In the genomic region with DNA sequence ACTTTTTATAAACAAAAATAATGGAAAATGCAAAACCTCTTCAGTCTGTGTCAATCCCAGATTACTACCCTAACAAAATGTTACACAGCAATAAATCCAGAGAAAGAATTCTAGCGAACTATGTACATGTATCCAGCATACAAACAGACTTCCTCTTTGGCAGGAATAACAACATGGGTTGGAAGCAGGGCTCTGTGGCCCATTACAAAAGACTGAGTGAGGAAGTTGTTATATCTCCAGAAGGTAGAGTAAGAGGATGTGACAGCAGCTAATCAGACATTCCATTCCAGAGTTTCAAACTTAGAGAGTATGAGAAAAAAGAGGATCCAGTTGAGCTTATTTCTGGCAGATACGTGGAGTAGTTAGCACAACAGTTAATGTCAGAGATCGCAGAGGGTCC, we compare ENCODE assay signal across 18 cellular contexts.
"Had no signal": no experiment of that assay in that cellular context is flagged by ENCODE, and none has a peak within 500 bp of the region (broad histone marks: within the 10 kb centered on the region; RNA-seq: fewer than 3 reads in every experiment).

No MANE protein-coding gene starts in this region.

- H3K27ac Mint-ChIP-seq: dendritic cell treated with granulocyte-macrophage colony-stimulating factor and Interleukin-4, amounts not matched to agents 40 ng/mL and 50 ng/mL, for 4 days; naive thymus-derived CD8-positive, alpha-beta T cell; stimulated activated naive B cell treated with anti-CD40 and anti-IgM and Interleukin-4, amounts not matched to agents 10 μg/mL and 1 μg/mL and 100 μg/mL, for 72 hours; stimulated activated naive CD8-positive, alpha-beta T cell treated with anti-CD3 and anti-CD28 coated beads, Interleukin-15, amount 100 ng/mL, for 72 hours had no signal

- H3K4me1 ChIP-seq: right atrium auricular region, testis, tibial nerve, upper lobe of right lung, vagina had no signal

- H3K36me3 ChIP-seq: heart left ventricle, right atrium auricular region, sigmoid colon, tibial nerve, upper lobe of right lung, vagina had no signal

- H3K9me3 Mint-ChIP-seq: stimulated activated naive CD8-positive, alpha-beta T cell treated with anti-CD3 and anti-CD28 coated beads, Interleukin-15, amount 100 ng/mL, for 72 hours had no signal

- H3K27ac ChIP-seq: heart left ventricle, right atrium auricular region, sigmoid colon, skin epidermis, testis, tibial nerve, upper lobe of right lung, vagina had no signal

- H3K27me3 Mint-ChIP-seq: dendritic cell treated with granulocyte-macrophage colony-stimulating factor and Interleukin-4, amounts not matched to agents 40 ng/mL and 50 ng/mL, for 4 days; stimulated activated naive B cell treated with anti-CD40 and anti-IgM and Interleukin-4, amounts not matched to agents 10 μg/mL and 1 μg/mL and 100 μg/mL, for 72 hours; stimulated activated naive CD8-positive, alpha-beta T cell treated with anti-CD3 and anti-CD28 coated beads, Interleukin-15, amount 100 ng/mL, for 72 hours had no signal

- ATAC-seq: heart left ventricle; naive thymus-derived CD8-positive, alpha-beta T cell; stimulated activated naive B cell treated with anti-CD40 and anti-IgM and Interleukin-4, amounts not matched to agents 10 μg/mL and 1 μg/mL and 100 μg/mL, for 72 hours; stimulated activated naive CD8-positive, alpha-beta T cell treated with anti-CD3 and anti-CD28 coated beads, Interleukin-15, amount 100 ng/mL, for 72 hours; upper lobe of right lung had no signal

- H3K4me3 ChIP-seq: heart left ventricle, right atrium auricular region, sigmoid colon, skin epidermis, testis, tibial nerve, upper lobe of right lung, vagina had no signal

- H3K9me3 ChIP-seq: right atrium auricular region, sigmoid colon, testis, tibial nerve, upper lobe of right lung, vagina had no signal

- H3K36me3 Mint-ChIP-seq: naive thymus-derived CD8-positive, alpha-beta T cell; stimulated activated naive B cell treated with anti-CD40 and anti-IgM and Interleukin-4, amounts not matched to agents 10 μg/mL and 1 μg/mL and 100 μg/mL, for 72 hours had no signal

- H3K4me3 Mint-ChIP-seq: dendritic cell treated with granulocyte-macrophage colony-stimulating factor and Interleukin-4, amounts not matched to agents 40 ng/mL and 50 ng/mL, for 4 days; naive thymus-derived CD8-positive, alpha-beta T cell; stimulated activated naive B cell treated with anti-CD40 and anti-IgM and Interleukin-4, amounts not matched to agents 10 μg/mL and 1 μg/mL and 100 μg/mL, for 72 hours; stimulated activated naive CD8-positive, alpha-beta T cell treated with anti-CD3 and anti-CD28 coated beads, Interleukin-15, amount 100 ng/mL, for 72 hours had no signal

- H3K27me3 ChIP-seq: heart left ventricle, right atrium auricular region, sigmoid colon, testis, tibial nerve, upper lobe of right lung, vagina had no signal

- DNase-seq: foreskin melanocyte; heart left ventricle; hippocampal formation; kidney glomerular epithelial cell; naive thymus-derived CD8-positive, alpha-beta T cell; posterior cingulate gyrus; sigmoid colon; stimulated activated CD4-positive, alpha-beta T cell treated with anti-CD3 and anti-CD28 coated beads, Interleukin-2, amount 100 ng/mL, for 24 hours; stimulated activated CD4-positive, alpha-beta T cell treated with anti-CD3 and anti-CD28 coated beads, Interleukin-4, amount 100 ng/mL, for 4 hours; stimulated activated naive B cell treated with anti-CD40 and anti-IgM and Interleukin-4, amounts not matched to agents 10 μg/mL and 1 μg/mL and 100 μg/mL, for 72 hours; stimulated activated naive CD8-positive, alpha-beta T cell treated with anti-CD3 and anti-CD28 coated beads, Interleukin-15, amount 100 ng/mL, for 72 hours; testis; upper lobe of right lung had no signal

- H3K4me1 Mint-ChIP-seq: naive thymus-derived CD8-positive, alpha-beta T cell; stimulated activated naive B cell treated with anti-CD40 and anti-IgM and Interleukin-4, amounts not matched to agents 10 μg/mL and 1 μg/mL and 100 μg/mL, for 72 hours; stimulated activated naive CD8-positive, alpha-beta T cell treated with anti-CD3 and anti-CD28 coated beads, Interleukin-15, amount 100 ng/mL, for 72 hours had no signal
